In the genomic region with DNA sequence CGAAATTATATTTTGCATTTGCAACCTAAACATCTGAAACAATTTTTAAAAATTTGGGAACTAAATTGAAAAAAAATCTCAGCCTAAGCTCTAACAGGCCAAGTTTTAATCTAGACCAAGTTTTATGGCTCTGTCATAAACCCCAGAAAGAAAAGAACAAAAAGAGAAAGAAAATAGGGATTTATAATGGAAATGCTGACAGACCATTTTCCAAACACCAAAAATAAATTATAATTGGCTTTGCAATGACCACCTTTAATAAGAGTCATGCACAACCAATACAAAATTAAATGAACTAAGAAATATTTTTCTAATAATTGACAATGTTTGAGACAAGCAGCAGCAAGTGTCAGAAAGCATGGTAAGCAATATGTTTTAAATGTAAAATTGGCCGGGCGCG, we compare ENCODE assay signal across 35 cellular contexts.
"Had no signal": no experiment of that assay in that cellular context is flagged by ENCODE, and none has a peak within 500 bp of the region (broad histone marks: within the 10 kb centered on the region; RNA-seq: fewer than 3 reads in every experiment).

No MANE protein-coding gene starts in this region.

- H3K4me3 ChIP-seq: MG63 had no signal

- DNase-seq: Karpas-422, Kasumi-1, MG63, MM.1S, MV-4-11, NCI-H1048, NCI-H1092, NCI-H1092 treated with DMSO at 0.1 percent for 48 hours, NCI-H1105, NCI-H1105 treated with DMSO at 0.1 percent for 48 hours, NCI-H1417, NCI-H1417 treated with DMSO at 0.1 percent for 48 hours, NCI-H1436, NCI-H1436 treated with DMSO at 0.1 percent for 48 hours, NCI-H146, NCI-H1694, NCI-H1694 treated with DMSO at 0.1 percent for 48 hours, NCI-H187, NCI-H187 treated with DMSO at 0.1 percent for 48 hours, NCI-H1930, NCI-H2029, NCI-H2029 treated with DMSO at 0.1 percent for 48 hours, NCI-H2081, NCI-H2081 treated with DMSO at 0.1 percent for 48 hours, NCI-H2107, NCI-H2171, NCI-H2171 treated with DMSO at 0.1 percent for 48 hours, NCI-H2227 treated with DMSO at 0.1 percent for 48 hours, NCI-H226, NCI-H345, NCI-H446, NCI-H446 treated with DMSO at 0.1 percent for 48 hours, NCI-H510A, NCI-H510A treated with DMSO at 0.1 percent for 48 hours, NCI-H524 had no signal

- H3K27me3 ChIP-seq: MG63 had no signal
